Comparison of ENCODE assay signal across 1 cellular context in the genomic region with DNA sequence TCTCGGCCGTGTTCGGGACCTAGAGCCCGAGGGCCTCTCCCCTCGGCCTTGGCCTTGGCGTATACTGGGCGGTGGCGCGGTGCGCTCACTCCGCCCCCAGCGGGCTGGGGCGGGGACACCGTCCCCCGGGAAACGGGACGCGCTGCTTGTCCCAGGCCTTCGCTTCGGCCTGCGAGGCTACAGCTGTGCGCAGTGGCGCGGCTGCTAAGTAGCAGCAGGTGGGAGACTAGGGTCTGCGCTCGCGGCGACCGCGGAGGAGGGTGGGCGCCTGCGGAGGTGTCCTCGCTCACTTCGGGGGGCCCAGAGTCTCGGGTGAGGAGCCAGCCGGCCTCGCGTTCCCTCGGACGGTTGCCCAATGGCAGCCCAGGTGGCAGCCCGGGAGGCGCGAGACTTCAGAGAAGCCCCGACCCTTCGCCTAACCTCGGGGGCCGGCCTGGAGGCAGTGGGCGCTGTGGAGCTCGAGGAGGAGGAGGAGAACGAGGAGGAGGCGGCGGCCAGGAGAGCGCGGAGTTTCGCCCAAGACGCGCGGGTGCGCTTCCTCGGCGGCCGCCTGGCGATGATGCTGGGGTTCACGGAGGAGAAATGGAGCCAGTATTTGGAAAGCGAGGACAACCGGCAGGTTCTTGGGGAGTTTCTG.
TF ChIP-seq lines count a peak whose summit lies in the region.

A gene with protein sequence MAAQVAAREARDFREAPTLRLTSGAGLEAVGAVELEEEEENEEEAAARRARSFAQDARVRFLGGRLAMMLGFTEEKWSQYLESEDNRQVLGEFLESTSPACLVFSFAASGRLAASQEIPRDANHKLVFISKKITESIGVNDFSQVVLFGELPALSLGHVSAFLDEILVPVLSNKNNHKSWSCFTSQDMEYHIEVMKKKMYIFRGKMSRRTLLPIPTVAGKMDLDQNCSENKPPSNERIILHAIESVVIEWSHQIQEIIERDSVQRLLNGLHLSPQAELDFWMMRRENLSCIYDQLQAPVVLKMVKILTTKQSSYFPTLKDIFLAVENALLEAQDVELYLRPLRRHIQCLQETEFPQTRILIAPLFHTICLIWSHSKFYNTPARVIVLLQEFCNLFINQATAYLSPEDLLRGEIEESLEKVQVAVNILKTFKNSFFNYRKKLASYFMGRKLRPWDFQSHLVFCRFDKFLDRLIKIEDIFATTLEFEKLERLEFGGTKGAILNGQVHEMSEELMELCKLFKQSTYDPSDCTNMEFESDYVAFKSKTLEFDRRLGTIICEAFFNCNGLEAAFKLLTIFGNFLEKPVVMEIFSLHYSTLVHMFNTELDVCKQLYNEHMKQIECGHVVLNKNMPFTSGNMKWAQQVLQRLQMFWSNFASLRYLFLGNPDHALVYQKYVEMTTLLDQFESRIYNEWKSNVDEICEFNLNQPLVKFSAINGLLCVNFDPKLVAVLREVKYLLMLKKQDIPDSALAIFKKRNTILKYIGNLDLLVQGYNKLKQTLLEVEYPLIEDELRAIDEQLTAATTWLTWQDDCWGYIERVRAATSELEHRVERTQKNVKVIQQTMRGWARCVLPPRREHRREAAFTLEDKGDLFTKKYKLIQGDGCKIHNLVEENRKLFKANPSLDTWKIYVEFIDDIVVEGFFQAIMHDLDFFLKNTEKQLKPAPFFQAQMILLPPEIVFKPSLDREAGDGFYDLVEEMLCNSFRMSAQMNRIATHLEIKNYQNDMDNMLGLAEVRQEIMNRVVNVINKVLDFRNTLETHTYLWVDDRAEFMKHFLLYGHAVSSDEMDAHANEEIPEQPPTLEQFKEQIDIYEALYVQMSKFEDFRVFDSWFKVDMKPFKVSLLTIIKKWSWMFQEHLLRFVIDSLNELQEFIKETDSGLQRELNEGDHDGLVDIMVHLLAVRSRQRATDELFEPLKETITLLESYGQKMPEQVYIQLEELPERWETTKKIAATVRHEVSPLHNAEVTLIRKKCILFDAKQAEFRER (N-terminal part only) (plus strand): TSS at position 149 of the 637 bp plus-strand sequence. CDS start 207 bp downstream, at position 356.

TF ChIP-seq in liver, 16 proteins besides CTCF, POLR2A, EP300 and RAD21 (continued from another document):
- TF ChIP-seq, protein P1, sequence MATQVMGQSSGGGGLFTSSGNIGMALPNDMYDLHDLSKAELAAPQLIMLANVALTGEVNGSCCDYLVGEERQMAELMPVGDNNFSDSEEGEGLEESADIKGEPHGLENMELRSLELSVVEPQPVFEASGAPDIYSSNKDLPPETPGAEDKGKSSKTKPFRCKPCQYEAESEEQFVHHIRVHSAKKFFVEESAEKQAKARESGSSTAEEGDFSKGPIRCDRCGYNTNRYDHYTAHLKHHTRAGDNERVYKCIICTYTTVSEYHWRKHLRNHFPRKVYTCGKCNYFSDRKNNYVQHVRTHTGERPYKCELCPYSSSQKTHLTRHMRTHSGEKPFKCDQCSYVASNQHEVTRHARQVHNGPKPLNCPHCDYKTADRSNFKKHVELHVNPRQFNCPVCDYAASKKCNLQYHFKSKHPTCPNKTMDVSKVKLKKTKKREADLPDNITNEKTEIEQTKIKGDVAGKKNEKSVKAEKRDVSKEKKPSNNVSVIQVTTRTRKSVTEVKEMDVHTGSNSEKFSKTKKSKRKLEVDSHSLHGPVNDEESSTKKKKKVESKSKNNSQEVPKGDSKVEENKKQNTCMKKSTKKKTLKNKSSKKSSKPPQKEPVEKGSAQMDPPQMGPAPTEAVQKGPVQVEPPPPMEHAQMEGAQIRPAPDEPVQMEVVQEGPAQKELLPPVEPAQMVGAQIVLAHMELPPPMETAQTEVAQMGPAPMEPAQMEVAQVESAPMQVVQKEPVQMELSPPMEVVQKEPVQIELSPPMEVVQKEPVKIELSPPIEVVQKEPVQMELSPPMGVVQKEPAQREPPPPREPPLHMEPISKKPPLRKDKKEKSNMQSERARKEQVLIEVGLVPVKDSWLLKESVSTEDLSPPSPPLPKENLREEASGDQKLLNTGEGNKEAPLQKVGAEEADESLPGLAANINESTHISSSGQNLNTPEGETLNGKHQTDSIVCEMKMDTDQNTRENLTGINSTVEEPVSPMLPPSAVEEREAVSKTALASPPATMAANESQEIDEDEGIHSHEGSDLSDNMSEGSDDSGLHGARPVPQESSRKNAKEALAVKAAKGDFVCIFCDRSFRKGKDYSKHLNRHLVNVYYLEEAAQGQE (IDR thresholded peaks at IDR 0.05), result no peak
